ENCODE assay signal across 1 cellular context in the genomic region with DNA sequence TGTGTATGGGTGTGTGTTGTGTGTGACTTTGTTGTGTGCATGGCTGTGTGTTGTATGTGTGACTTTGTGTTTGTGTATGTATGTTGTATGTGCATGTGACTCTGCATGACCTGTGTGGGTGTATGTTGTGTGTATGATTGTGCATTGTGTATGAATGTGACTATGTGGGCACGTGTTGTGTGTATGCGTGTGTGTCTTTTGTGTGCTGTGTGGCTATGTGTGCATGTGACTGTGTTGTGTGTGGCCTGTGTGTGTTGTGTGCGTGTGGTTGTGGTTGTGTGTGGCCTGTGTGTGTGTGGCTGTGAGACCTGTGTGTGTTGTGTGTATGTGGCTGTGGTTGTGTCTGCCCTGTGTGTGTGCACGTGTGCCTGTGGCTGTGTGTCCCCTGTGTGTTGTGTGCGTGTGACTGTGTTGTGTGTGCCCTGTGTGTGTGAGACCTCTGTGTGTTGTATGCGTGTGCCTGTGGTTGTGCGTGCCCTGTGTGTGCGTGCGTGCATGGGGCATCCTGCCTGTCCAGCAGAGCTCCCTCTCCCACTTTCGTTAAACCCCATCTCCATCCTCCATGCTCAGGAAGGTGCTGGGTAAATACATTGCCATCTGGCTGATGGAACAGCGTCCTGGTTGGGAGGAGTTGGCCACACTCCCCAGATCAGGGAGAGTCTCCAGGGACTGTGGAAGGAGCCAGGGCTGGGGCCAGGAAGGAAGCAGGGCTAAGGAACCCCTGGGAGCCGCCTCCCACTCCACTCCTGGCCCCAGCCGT.
TF ChIP-seq lines count a peak whose summit lies in the region.

No MANE protein-coding gene starts in this region.

TF ChIP-seq in HepG2, 621 proteins besides CTCF, POLR2A, EP300 and RAD21 (continued from another document and continues in another):
- no peak for TF ChIP-seq NFKB2 (CRISPR knock-in tag; IDR thresholded peaks at IDR 0.05; ENCODE audit: borderline replicate concordance)
- 0 out of 2 replicates have a peak, but pooled peaks have one; percentile 55 for TF ChIP-seq ZC3H13 (CRISPR knock-in tag; IDR thresholded peaks at IDR 0.05)
- TF ChIP-seq, protein P1, sequence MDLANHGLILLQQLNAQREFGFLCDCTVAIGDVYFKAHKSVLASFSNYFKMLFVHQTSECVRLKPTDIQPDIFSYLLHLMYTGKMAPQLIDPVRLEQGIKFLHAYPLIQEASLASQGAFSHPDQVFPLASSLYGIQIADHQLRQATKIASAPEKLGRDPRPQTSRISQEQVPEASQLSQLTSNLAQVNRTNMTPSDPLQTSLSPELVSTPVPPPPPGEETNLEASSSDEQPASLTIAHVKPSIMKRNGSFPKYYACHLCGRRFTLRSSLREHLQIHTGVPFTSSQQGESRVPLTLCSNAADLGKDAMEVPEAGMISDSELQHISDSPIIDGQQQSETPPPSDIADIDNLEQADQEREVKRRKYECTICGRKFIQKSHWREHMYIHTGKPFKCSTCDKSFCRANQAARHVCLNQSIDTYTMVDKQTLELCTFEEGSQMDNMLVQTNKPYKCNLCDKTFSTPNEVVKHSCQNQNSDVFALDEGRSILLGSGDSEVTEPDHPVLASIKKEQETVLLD (CRISPR knock-in tag; IDR thresholded peaks at IDR 0.05; ENCODE audit: low read depth): peak; percentile 9; the same call in 1 of the 2 replicates
- no peak for TF ChIP-seq NCOR1 (IDR thresholded peaks at IDR 0.05; ENCODE audit: borderline replicate concordance, low read length)
- TF ChIP-seq PRMT3 (CRISPR knock-in tag; IDR thresholded peaks at IDR 0.05; ENCODE audit: borderline replicate concordance, low read depth): no peak
- peak; percentile 62; the same call in 1 of the 2 replicates for TF ChIP-seq HOXA9 (CRISPR knock-in tag; IDR thresholded peaks at IDR 0.05; ENCODE audit: borderline replicate concordance)
- TF ChIP-seq, protein P2, sequence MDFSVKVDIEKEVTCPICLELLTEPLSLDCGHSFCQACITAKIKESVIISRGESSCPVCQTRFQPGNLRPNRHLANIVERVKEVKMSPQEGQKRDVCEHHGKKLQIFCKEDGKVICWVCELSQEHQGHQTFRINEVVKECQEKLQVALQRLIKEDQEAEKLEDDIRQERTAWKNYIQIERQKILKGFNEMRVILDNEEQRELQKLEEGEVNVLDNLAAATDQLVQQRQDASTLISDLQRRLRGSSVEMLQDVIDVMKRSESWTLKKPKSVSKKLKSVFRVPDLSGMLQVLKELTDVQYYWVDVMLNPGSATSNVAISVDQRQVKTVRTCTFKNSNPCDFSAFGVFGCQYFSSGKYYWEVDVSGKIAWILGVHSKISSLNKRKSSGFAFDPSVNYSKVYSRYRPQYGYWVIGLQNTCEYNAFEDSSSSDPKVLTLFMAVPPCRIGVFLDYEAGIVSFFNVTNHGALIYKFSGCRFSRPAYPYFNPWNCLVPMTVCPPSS (IDR thresholded peaks at IDR 0.05): 0 out of 2 replicates have a peak, but pooled peaks have one; percentile 79
- TF ChIP-seq, protein P3, sequence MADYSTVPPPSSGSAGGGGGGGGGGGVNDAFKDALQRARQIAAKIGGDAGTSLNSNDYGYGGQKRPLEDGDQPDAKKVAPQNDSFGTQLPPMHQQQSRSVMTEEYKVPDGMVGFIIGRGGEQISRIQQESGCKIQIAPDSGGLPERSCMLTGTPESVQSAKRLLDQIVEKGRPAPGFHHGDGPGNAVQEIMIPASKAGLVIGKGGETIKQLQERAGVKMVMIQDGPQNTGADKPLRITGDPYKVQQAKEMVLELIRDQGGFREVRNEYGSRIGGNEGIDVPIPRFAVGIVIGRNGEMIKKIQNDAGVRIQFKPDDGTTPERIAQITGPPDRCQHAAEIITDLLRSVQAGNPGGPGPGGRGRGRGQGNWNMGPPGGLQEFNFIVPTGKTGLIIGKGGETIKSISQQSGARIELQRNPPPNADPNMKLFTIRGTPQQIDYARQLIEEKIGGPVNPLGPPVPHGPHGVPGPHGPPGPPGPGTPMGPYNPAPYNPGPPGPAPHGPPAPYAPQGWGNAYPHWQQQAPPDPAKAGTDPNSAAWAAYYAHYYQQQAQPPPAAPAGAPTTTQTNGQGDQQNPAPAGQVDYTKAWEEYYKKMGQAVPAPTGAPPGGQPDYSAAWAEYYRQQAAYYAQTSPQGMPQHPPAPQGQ (CRISPR knock-in tag; IDR thresholded peaks at IDR 0.05; ENCODE audit: borderline replicate concordance): peak; percentile 82; the same call in 1 of the 2 replicates
- TF ChIP-seq, protein P4, sequence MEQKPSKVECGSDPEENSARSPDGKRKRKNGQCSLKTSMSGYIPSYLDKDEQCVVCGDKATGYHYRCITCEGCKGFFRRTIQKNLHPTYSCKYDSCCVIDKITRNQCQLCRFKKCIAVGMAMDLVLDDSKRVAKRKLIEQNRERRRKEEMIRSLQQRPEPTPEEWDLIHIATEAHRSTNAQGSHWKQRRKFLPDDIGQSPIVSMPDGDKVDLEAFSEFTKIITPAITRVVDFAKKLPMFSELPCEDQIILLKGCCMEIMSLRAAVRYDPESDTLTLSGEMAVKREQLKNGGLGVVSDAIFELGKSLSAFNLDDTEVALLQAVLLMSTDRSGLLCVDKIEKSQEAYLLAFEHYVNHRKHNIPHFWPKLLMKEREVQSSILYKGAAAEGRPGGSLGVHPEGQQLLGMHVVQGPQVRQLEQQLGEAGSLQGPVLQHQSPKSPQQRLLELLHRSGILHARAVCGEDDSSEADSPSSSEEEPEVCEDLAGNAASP (CRISPR knock-in tag; IDR thresholded peaks at IDR 0.05; ENCODE audit: borderline replicate concordance): no peak
- 0 out of 2 replicates have a peak, but pooled peaks have one; percentile 17 for TF ChIP-seq NFKBIZ (CRISPR knock-in tag; IDR thresholded peaks at IDR 0.05)
- TF ChIP-seq ZKSCAN8 (CRISPR knock-in tag; IDR thresholded peaks at IDR 0.05; ENCODE audit: borderline replicate concordance): no peak
- TF ChIP-seq, protein P5, sequence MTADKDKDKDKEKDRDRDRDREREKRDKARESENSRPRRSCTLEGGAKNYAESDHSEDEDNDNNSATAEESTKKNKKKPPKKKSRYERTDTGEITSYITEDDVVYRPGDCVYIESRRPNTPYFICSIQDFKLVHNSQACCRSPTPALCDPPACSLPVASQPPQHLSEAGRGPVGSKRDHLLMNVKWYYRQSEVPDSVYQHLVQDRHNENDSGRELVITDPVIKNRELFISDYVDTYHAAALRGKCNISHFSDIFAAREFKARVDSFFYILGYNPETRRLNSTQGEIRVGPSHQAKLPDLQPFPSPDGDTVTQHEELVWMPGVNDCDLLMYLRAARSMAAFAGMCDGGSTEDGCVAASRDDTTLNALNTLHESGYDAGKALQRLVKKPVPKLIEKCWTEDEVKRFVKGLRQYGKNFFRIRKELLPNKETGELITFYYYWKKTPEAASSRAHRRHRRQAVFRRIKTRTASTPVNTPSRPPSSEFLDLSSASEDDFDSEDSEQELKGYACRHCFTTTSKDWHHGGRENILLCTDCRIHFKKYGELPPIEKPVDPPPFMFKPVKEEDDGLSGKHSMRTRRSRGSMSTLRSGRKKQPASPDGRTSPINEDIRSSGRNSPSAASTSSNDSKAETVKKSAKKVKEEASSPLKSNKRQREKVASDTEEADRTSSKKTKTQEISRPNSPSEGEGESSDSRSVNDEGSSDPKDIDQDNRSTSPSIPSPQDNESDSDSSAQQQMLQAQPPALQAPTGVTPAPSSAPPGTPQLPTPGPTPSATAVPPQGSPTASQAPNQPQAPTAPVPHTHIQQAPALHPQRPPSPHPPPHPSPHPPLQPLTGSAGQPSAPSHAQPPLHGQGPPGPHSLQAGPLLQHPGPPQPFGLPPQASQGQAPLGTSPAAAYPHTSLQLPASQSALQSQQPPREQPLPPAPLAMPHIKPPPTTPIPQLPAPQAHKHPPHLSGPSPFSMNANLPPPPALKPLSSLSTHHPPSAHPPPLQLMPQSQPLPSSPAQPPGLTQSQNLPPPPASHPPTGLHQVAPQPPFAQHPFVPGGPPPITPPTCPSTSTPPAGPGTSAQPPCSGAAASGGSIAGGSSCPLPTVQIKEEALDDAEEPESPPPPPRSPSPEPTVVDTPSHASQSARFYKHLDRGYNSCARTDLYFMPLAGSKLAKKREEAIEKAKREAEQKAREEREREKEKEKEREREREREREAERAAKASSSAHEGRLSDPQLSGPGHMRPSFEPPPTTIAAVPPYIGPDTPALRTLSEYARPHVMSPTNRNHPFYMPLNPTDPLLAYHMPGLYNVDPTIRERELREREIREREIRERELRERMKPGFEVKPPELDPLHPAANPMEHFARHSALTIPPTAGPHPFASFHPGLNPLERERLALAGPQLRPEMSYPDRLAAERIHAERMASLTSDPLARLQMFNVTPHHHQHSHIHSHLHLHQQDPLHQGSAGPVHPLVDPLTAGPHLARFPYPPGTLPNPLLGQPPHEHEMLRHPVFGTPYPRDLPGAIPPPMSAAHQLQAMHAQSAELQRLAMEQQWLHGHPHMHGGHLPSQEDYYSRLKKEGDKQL (CRISPR knock-in tag; IDR thresholded peaks at IDR 0.05; ENCODE audit: low read depth): no peak
- no peak for TF ChIP-seq HNF4G (IDR thresholded peaks at IDR 0.05; ENCODE audit: borderline replicate concordance, low read depth, low read length)
- TF ChIP-seq HNF4G (CRISPR knock-in tag; IDR thresholded peaks at IDR 0.05; ENCODE audit: borderline replicate concordance, low read depth): no peak; the same call in 1 of the 2 replicates
- TF ChIP-seq ZBTB21 (CRISPR knock-in tag; IDR thresholded peaks at IDR 0.05): no peak
- TF ChIP-seq ATRX (CRISPR knock-in tag; IDR thresholded peaks at IDR 0.05; ENCODE audit: borderline replicate concordance): no peak
- TF ChIP-seq ZNF10 (CRISPR knock-in tag; IDR thresholded peaks at IDR 0.05; ENCODE audit: borderline replicate concordance, low read depth): no peak; the same call in 1 of the 2 replicates
- TF ChIP-seq ZNF207 (IDR thresholded peaks at IDR 0.05; ENCODE audit: borderline replicate concordance): peak; percentile 86; the same call in 1 of the 2 replicates
- TF ChIP-seq ZNF253 (CRISPR knock-in tag; IDR thresholded peaks at IDR 0.05; ENCODE audit: borderline replicate concordance): no peak
- peak; percentile 53 for TF ChIP-seq JARID2 (CRISPR knock-in tag; IDR thresholded peaks at IDR 0.05; ENCODE audit: insufficient replicate concordance)
- no peak for TF ChIP-seq BCL6 (CRISPR knock-in tag; IDR thresholded peaks at IDR 0.05)
- TF ChIP-seq ZNF550 (CRISPR knock-in tag; IDR thresholded peaks at IDR 0.05; ENCODE audit: borderline replicate concordance): 0 out of 2 replicates have a peak, but pooled peaks have one; percentile 20
- TF ChIP-seq, protein P6, sequence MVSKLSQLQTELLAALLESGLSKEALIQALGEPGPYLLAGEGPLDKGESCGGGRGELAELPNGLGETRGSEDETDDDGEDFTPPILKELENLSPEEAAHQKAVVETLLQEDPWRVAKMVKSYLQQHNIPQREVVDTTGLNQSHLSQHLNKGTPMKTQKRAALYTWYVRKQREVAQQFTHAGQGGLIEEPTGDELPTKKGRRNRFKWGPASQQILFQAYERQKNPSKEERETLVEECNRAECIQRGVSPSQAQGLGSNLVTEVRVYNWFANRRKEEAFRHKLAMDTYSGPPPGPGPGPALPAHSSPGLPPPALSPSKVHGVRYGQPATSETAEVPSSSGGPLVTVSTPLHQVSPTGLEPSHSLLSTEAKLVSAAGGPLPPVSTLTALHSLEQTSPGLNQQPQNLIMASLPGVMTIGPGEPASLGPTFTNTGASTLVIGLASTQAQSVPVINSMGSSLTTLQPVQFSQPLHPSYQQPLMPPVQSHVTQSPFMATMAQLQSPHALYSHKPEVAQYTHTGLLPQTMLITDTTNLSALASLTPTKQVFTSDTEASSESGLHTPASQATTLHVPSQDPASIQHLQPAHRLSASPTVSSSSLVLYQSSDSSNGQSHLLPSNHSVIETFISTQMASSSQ (IDR thresholded peaks at IDR 0.05; ENCODE audit: low read depth): no peak
- TF ChIP-seq, protein P6 (CRISPR knock-in tag; IDR thresholded peaks at IDR 0.05; ENCODE audit: borderline replicate concordance): no peak
- TF ChIP-seq, protein P7, sequence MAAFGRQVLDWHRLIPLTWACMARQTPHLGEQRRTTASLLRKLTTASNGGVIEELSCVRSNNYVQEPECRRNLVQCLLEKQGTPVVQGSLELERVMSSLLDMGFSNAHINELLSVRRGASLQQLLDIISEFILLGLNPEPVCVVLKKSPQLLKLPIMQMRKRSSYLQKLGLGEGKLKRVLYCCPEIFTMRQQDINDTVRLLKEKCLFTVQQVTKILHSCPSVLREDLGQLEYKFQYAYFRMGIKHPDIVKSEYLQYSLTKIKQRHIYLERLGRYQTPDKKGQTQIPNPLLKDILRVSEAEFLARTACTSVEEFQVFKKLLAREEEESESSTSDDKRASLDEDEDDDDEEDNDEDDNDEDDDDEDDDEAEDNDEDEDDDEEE (CRISPR knock-in tag; IDR thresholded peaks at IDR 0.05): 0 out of 2 replicates have a peak, but pooled peaks have one; percentile 51
- no peak for TF ChIP-seq TRIM24 (CRISPR knock-in tag; IDR thresholded peaks at IDR 0.05)
- TF ChIP-seq, protein P8, sequence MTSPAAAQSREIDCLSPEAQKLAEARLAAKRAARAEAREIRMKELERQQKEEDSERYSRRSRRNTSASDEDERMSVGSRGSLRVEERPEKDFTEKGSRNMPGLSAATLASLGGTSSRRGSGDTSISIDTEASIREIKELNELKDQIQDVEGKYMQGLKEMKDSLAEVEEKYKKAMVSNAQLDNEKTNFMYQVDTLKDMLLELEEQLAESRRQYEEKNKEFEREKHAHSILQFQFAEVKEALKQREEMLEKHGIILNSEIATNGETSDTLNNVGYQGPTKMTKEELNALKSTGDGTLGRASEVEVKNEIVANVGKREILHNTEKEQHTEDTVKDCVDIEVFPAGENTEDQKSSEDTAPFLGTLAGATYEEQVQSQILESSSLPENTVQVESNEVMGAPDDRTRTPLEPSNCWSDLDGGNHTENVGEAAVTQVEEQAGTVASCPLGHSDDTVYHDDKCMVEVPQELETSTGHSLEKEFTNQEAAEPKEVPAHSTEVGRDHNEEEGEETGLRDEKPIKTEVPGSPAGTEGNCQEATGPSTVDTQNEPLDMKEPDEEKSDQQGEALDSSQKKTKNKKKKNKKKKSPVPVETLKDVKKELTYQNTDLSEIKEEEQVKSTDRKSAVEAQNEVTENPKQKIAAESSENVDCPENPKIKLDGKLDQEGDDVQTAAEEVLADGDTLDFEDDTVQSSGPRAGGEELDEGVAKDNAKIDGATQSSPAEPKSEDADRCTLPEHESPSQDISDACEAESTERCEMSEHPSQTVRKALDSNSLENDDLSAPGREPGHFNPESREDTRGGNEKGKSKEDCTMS (CRISPR knock-in tag; conservative IDR thresholded peaks at IDR 0.05): no peak
- TF ChIP-seq ZNF619 (CRISPR knock-in tag; IDR thresholded peaks at IDR 0.05): 0 out of 2 replicates have a peak, but pooled peaks have one; percentile 43
- no peak for TF ChIP-seq ZSCAN12 (CRISPR knock-in tag; IDR thresholded peaks at IDR 0.05)
- peak; percentile 45; the same call in 1 of the 2 replicates for TF ChIP-seq ZNF572 (CRISPR knock-in tag; IDR thresholded peaks at IDR 0.05)
- TF ChIP-seq BRD4 (CRISPR knock-in tag; IDR thresholded peaks at IDR 0.05): no peak
- TF ChIP-seq SP5 (CRISPR knock-in tag; IDR thresholded peaks at IDR 0.05; ENCODE audit: borderline replicate concordance, low read depth): no peak
